In genomic region chr9:2620876-2621677, GRCh38 we compare ENCODE assay signal across 8 cellular contexts. TPM values are rescaled to one million over a fixed set of nuclear protein-coding genes. Genes with fewer than 3 reads are reported as not detected.
DNase-seq lines count a peak whose midpoint lies in the region; ATAC-seq and TF ChIP-seq lines count a peak whose summit lies in the region.

No MANE protein-coding gene starts in this region.

- no peaks in the 10 kb centered on the region for H3K9me3 Mint-ChIP-seq in activated CD8-positive, alpha-beta T cell treated with anti-CD3 and anti-CD28 coated beads, Interleukin-2, amount 10 ng/mL, durations not matched to agents 7 days and 5 days (ENCODE audit: insufficient read depth)
- H3K9me3 Mint-ChIP-seq in mesothelial cell of epicardium: peaks cover 4% of the 10 kb centered on the region

- H3K27me3 Mint-ChIP-seq in activated CD8-positive, alpha-beta T cell treated with anti-CD3 and anti-CD28 coated beads, Interleukin-2, amount 10 ng/mL, durations not matched to agents 7 days and 5 days (ENCODE audit: low read depth): peaks cover 51% of the 10 kb centered on the region
- peaks cover 5% of the 10 kb centered on the region for H3K27me3 Mint-ChIP-seq in mesothelial cell of epicardium (ENCODE audit: low read depth)

- H3K4me1 Mint-ChIP-seq in activated CD8-positive, alpha-beta T cell treated with anti-CD3 and anti-CD28 coated beads, Interleukin-2, amount 10 ng/mL, durations not matched to agents 7 days and 5 days (ENCODE audit: low read depth): peaks cover 18% of the 10 kb centered on the region
- H3K4me1 Mint-ChIP-seq in mesothelial cell of epicardium: peaks cover 34% of the 10 kb centered on the region

- peak; percentile 31 for ATAC-seq in GM19043 (IDR thresholded peaks at IDR 0.05; ENCODE audit: low read depth, unreplicated experiment)
- peak; percentile 41 for ATAC-seq in HG03378 (IDR thresholded peaks at IDR 0.05; ENCODE audit: unreplicated experiment)
- peak; percentile 61 for ATAC-seq in activated CD8-positive, alpha-beta T cell treated with anti-CD3 and anti-CD28 coated beads, Interleukin-2, amount 10 ng/mL, durations not matched to agents 7 days and 5 days

- TF ChIP-seq CTCF in AG09309 (IDR thresholded peaks at IDR 0.05; ENCODE audit: control insufficient read depth, insufficient read depth, low read depth, low read length, missing control alignments): no peak
- TF ChIP-seq CTCF in mesothelial cell of epicardium (IDR thresholded peaks at IDR 0.05; ENCODE audit: unreplicated experiment): no peak

- peak overlapping the region; percentile 53 for H3K27ac Mint-ChIP-seq in activated CD8-positive, alpha-beta T cell treated with anti-CD3 and anti-CD28 coated beads, Interleukin-2, amount 10 ng/mL, durations not matched to agents 7 days and 5 days
- peak overlapping the region; percentile 95 for H3K27ac Mint-ChIP-seq in mesothelial cell of epicardium

- H3K4me3 ChIP-seq in AG09309 (ENCODE audit: control insufficient read depth, low read depth, low read length): peak overlapping the region; percentile 77

- CTCF ChIA-PET in activated CD8-positive, alpha-beta T cell treated with anti-CD3 and anti-CD28 coated beads, Interleukin-2, amount 10 ng/mL, durations not matched to agents 7 days and 5 days (lab: Charles Lee): no interaction called here

- peak; percentile 53 for DNase-seq in AG09309 (ENCODE audit: low read depth)
- peak; percentile 77 for DNase-seq in NCI-H510A treated with DMSO at 0.1 percent for 48 hours (lab: John Stamatoyannopoulos, UW)
- DNase-seq in activated CD8-positive, alpha-beta T cell treated with anti-CD3 and anti-CD28 coated beads, Interleukin-2, amount 10 ng/mL, durations not matched to agents 7 days and 5 days: peak; percentile 68
- peak; percentile 58 for DNase-seq in epidermal melanocyte (ENCODE audit: insufficient read length, low spot score)
- peak; percentile 61 to 78 for DNase-seq in mesothelial cell of epicardium (ENCODE audit: low spot score in 2 of 2, unreplicated experiment in 2 of 2)
- DNase-seq in stimulated activated CD8-positive, alpha-beta memory T cell treated with anti-CD3 and anti-CD28 coated beads, Interleukin-4, amount 100 ng/mL, for 48 hours: peak; percentile 76

- H3K4me3 Mint-ChIP-seq in activated CD8-positive, alpha-beta T cell treated with anti-CD3 and anti-CD28 coated beads, Interleukin-2, amount 10 ng/mL, durations not matched to agents 7 days and 5 days: peak overlapping the region; percentile 81
- peak overlapping the region; percentile 84 for H3K4me3 Mint-ChIP-seq in mesothelial cell of epicardium

- H3K36me3 Mint-ChIP-seq in activated CD8-positive, alpha-beta T cell treated with anti-CD3 and anti-CD28 coated beads, Interleukin-2, amount 10 ng/mL, durations not matched to agents 7 days and 5 days (ENCODE audit: low read depth): peaks cover 5% of the 10 kb centered on the region
- no peaks in the 10 kb centered on the region for H3K36me3 Mint-ChIP-seq in mesothelial cell of epicardium

- POLR2A ChIA-PET in activated CD8-positive, alpha-beta T cell treated with anti-CD3 and anti-CD28 coated beads, Interleukin-2, amount 10 ng/mL, durations not matched to agents 7 days and 5 days (lab: Charles Lee): no interaction called here

RNA-seq across cellular contexts. Expression of gene VLDLR, which starts 0.5 kb away (rescaled TPM):
- total RNA-seq in activated CD8-positive, alpha-beta T cell treated with anti-CD3 and anti-CD28 coated beads, Interleukin-2, amount 10 ng/mL, durations not matched to agents 7 days and 5 days: 1 to 10 TPM; 5.8 to 6.4 TPM
- total RNA-seq in mesothelial cell of epicardium: 47.8 to 50.0 TPM (median 49.6 TPM) in 3 replicates

Comparison
In these comparisons a context has a peak if more than half of its experiments do, and no peak if none do; other contexts are left out.
1. Peak in every context shown above with its lines: DNase-seq, ATAC-seq and H3K4me3 ChIP-seq.